7 cellular contexts compared by ENCODE assay signal in the genomic region with DNA sequence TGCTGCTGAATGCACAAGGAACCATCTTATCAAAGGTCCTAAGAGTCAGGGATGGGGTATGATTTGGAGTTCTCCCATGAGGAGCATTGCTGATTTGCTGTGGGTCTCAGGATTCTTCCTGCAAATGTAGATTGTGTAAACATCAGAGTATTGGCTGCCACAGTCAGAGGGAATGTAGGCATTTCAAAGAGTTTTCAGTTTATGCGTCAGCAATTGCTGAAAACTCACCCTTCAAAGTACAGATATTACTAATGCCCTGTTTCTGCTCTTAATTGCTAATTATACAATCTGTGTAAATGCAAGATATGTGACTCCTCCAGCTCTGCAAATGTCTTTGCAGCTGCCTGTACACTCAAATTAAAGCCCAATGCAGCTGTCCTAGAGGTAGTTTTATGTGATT.
A peak's percentile ranks its signal among the peaks of the same experiment; 100 is the strongest.
DNase-seq lines count a peak whose midpoint lies in the region; ATAC-seq, FAIRE-seq and TF ChIP-seq lines count a peak whose summit lies in the region.
"Not testable (repeated sequence)": the region's sequence is repeated elsewhere in the genome, so short reads cannot be mapped to it uniquely, and the experiment has no call there.

No MANE protein-coding gene starts in this region.

- peak overlapping the region; percentile 48 for H3K27ac ChIP-seq in OCI-LY3 (ENCODE audit: low read length)
- H3K27ac ChIP-seq in astrocyte (ENCODE audit: low read depth, low read length); HepG2 (ENCODE audit: extremely low read length, insufficient read depth, low read length): not testable (repeated sequence)

- in situ Hi-C loops in HepG2 (cut with HindIII; ENCODE audit: extremely low pct_ligation_motif_present, low pct_unique_long_range_greater_than_20kb), result not testable (repeated sequence)

- not testable (repeated sequence) for H3K9me3 Mint-ChIP-seq in activated T-cell treated with anti-CD3 and anti-CD28 coated beads, Interleukin-2, amount 50 U/mL, for 4 hours; astrocyte (ENCODE audit: unreplicated experiment)

- not testable (repeated sequence) for H3K79me2 ChIP-seq in OCI-LY3 (ENCODE audit: low read length); astrocyte (ENCODE audit: insufficient read depth, low read length); HepG2 (ENCODE audit: insufficient read depth, low read length)

- not testable (repeated sequence) for H3K36me3 ChIP-seq in OCI-LY3 (replicated peaks; ENCODE audit: low read depth, low read length); astrocyte (ENCODE audit: insufficient read depth, low read length); HepG2 (replicated peaks in 1 of 2; ENCODE audit: control insufficient read depth in 1 of 2, insufficient read depth in 2 of 2, low read length in 2 of 2)

- not testable (repeated sequence) for TF ChIP-seq EP300 in HepG2 (IDR thresholded peaks at IDR 0.05; ENCODE audit: low read depth in 2 of 2, low read length in 2 of 2); HepG2 (CRISPR knock-in tag; IDR thresholded peaks at IDR 0.05; ENCODE audit: borderline replicate concordance)

- not testable (repeated sequence) for H3K4me1 ChIP-seq in OCI-LY3 (ENCODE audit: low read length); astrocyte (ENCODE audit: insufficient read depth, low read length); HepG2 (ENCODE audit: insufficient read depth, low read length)

- CTCF ChIA-PET in HepG2 (lab: Yijun Ruan, JAX; ENCODE audit: low intra/inter-chr PET ratio, low total read pairs), result not testable (repeated sequence)

- not testable (repeated sequence) for TF ChIP-seq POLR2A in GM12892 (IDR thresholded peaks at IDR 0.05; ENCODE audit: low read depth, low read length); H54 (IDR thresholded peaks at IDR 0.05; ENCODE audit: low read depth, low read length); HepG2 (IDR thresholded peaks at IDR 0.05; ENCODE audit: insufficient read depth in 1 of 2, low read depth in 2 of 2, low read length in 2 of 2)

- H2AFZ ChIP-seq in OCI-LY3 (ENCODE audit: low read depth, low read length); astrocyte (ENCODE audit: low read depth, low read length); HepG2 (ENCODE audit: low read length): not testable (repeated sequence)

- FAIRE-seq in GM12892 (lab: Jason Lieb, UNC) (peak; percentile 38), H54 (lab: Jason Lieb, UNC) (peak; percentile 84), astrocyte (lab: Jason Lieb, UNC) (peak; percentile 43), urothelium cell line (lab: Jason Lieb, UNC) (peak; percentile 95)
- FAIRE-seq in HepG2 (lab: Jason Lieb, UNC), result not testable (repeated sequence)

- not testable (repeated sequence) for TF ChIP-seq RAD21 in HepG2 (CRISPR knock-in tag; IDR thresholded peaks at IDR 0.05)

- not testable (repeated sequence) for H3K4me3 Mint-ChIP-seq in activated T-cell treated with anti-CD3 and anti-CD28 coated beads, Interleukin-2, amount 50 U/mL, for 4 hours; astrocyte (ENCODE audit: unreplicated experiment)

- not testable (repeated sequence) for DNase-seq in GM12892 (ENCODE audit: insufficient read length); H54 (ENCODE audit: insufficient read length, low spot score); activated T-cell treated with anti-CD3 and anti-CD28 coated beads, Interleukin-2, amount 50 U/mL, for 4 hours; astrocyte (ENCODE audit: low read depth); HepG2 (ENCODE audit: low spot score); urothelium cell line (ENCODE audit: low spot score)

- H3K4me1 Mint-ChIP-seq in activated T-cell treated with anti-CD3 and anti-CD28 coated beads, Interleukin-2, amount 50 U/mL, for 4 hours (ENCODE audit: low read depth); astrocyte (ENCODE audit: low read depth, unreplicated experiment): not testable (repeated sequence)

- 0% methylated on average over 1 of the region's 1 CpG for WGBS in HepG2 (ENCODE audit: low lambda C conversion rate)

- TF ChIP-seq CTCF in OCI-LY3 (IDR thresholded peaks at IDR 0.05; ENCODE audit: low read depth, low read length); astrocyte (IDR thresholded peaks at IDR 0.05; ENCODE audit: insufficient read depth, low read depth, low read length); HepG2 (CRISPR knock-in tag; IDR thresholded peaks at IDR 0.05): not testable (repeated sequence)

- not testable (repeated sequence) for H3K9me3 ChIP-seq in OCI-LY3 (ENCODE audit: insufficient read depth, low read length); astrocyte (ENCODE audit: insufficient read depth, low read depth, low read length); HepG2 (ENCODE audit: low read length)

- not testable (repeated sequence) for BruUV-seq in HepG2 (replicated peaks; lab: Mats Ljungman, UMichigan)

- H3K36me3 Mint-ChIP-seq in activated T-cell treated with anti-CD3 and anti-CD28 coated beads, Interleukin-2, amount 50 U/mL, for 4 hours (ENCODE audit: insufficient read depth); astrocyte (ENCODE audit: low read depth, unreplicated experiment): not testable (repeated sequence)

- peak overlapping the region; percentile 45 for H3K4me2 ChIP-seq in OCI-LY3 (ENCODE audit: low read length)
- H3K4me2 ChIP-seq in astrocyte (ENCODE audit: low read length); HepG2 (ENCODE audit: low read depth, low read length): not testable (repeated sequence)

- H3K9ac ChIP-seq in OCI-LY3 (ENCODE audit: low read length); astrocyte (ENCODE audit: low read length); HepG2 (ENCODE audit: insufficient read depth, low read depth, low read length): not testable (repeated sequence)

- POLR2A ChIA-PET in HepG2 (lab: Yijun Ruan, JAX), result not testable (repeated sequence)

- H3K27me3 Mint-ChIP-seq in activated T-cell treated with anti-CD3 and anti-CD28 coated beads, Interleukin-2, amount 50 U/mL, for 4 hours (ENCODE audit: low read depth); astrocyte (ENCODE audit: low read depth, unreplicated experiment): not testable (repeated sequence)

- H3K27me3 ChIP-seq in OCI-LY3 (ENCODE audit: low read depth, low read length); astrocyte (ENCODE audit: insufficient read depth, low read length); HepG2 (ENCODE audit: control insufficient read depth in 1 of 2, insufficient read depth in 2 of 2, low read length in 2 of 2): not testable (repeated sequence)

- not testable (repeated sequence) for H3K4me3 ChIP-seq in OCI-LY3 (ENCODE audit: low read length); astrocyte (ENCODE audit: insufficient read depth, low read depth, low read length); HepG2 (replicated peaks in 1 of 3; ENCODE audit: insufficient read depth in 1 of 3, low read depth in 2 of 3, low read length in 3 of 3)

- not testable (repeated sequence) for H3K27ac Mint-ChIP-seq in astrocyte (ENCODE audit: unreplicated experiment)

- ATAC-seq in activated T-cell treated with anti-CD3 and anti-CD28 coated beads, Interleukin-2, amount 50 U/mL, for 4 hours, result peak; percentile 54 to 77
- peak; percentile 71; the same call in 2 of the 3 replicates for ATAC-seq in HepG2

- intact Hi-C loops in HepG2 (cut with micrococcal nuclease; ENCODE audit: unreplicated experiment), result not testable (repeated sequence)

- H4K20me1 ChIP-seq in OCI-LY3 (ENCODE audit: insufficient read depth, low read length); astrocyte (ENCODE audit: insufficient read depth, low read length); HepG2 (ENCODE audit: insufficient read depth, low read length): not testable (repeated sequence)
